ENCODE assay signal across 13 cellular contexts in genomic region chr6:42933195-42933594, GRCh38. TPM values are rescaled to one million over a fixed set of nuclear protein-coding genes. Genes with fewer than 3 reads are reported as not detected.
DNase-seq lines count a peak whose midpoint lies in the region; ATAC-seq and TF ChIP-seq lines count a peak whose summit lies in the region.
"Had no signal": no experiment of that assay in that cellular context is flagged by ENCODE, and none has a peak within 500 bp of the region (broad histone marks: within the 10 kb centered on the region; RNA-seq: fewer than 3 reads in every experiment).

No MANE protein-coding gene starts in this region.

- H3K4me1 ChIP-seq in breast epithelium (peaks cover 7 to 13% of the 10 kb centered on the region in 2 donors), upper lobe of right lung (peaks cover 26% of the 10 kb centered on the region), body of pancreas (peaks cover 71% of the 10 kb centered on the region)

- H3K27ac ChIP-seq in breast epithelium: no peak overlapping the region
- H3K27ac ChIP-seq in upper lobe of right lung: no peak overlapping the region
- peak overlapping the region in 2 of 4 donors; percentile 6 to 35 for H3K27ac ChIP-seq in body of pancreas
- H3K27ac ChIP-seq: KMS-11 had no signal

- H3K36me3 ChIP-seq in breast epithelium (no peaks in the 10 kb centered on the region), upper lobe of right lung (peaks cover 39% of the 10 kb centered on the region), body of pancreas (replicated peaks in 1 of 2; ENCODE audit: insufficient read depth in 1 of 2, low read depth in 2 of 2) (peaks cover 0 to 14% of the 10 kb centered on the region in 2 donors)

- H3K4me1 Mint-ChIP-seq in MCF 10A (ENCODE audit: insufficient read depth, unreplicated experiment) (peaks cover 39% of the 10 kb centered on the region), glutamatergic neuron (ENCODE audit: low read depth, unreplicated experiment) (peaks cover 23% of the 10 kb centered on the region)

- WGBS in body of pancreas, 2 donors: 45 to 49% methylated on average over 3 of the region's 3 CpGs

- ATAC-seq in upper lobe of right lung (peak; percentile 5), body of pancreas (no peak), GM18861 (IDR thresholded peaks at IDR 0.05; ENCODE audit: unreplicated experiment) (no peak), GM18498 (IDR thresholded peaks at IDR 0.05; ENCODE audit: unreplicated experiment) (no peak)
- ATAC-seq: activated naive CD4-positive, alpha-beta T cell treated with anti-CD3 and anti-CD28 coated beads, Interleukin-2, amount 50 U/mL, for 72 hours had no signal

- H3K27ac Mint-ChIP-seq in MCF 10A (ENCODE audit: low read depth, unreplicated experiment) (no peak overlapping the region), glutamatergic neuron (ENCODE audit: unreplicated experiment) (no peak overlapping the region)

- POLR2A ChIA-PET in MCF 10A (lab: Yijun Ruan, JAX): interaction anchor here (1.5 kb wide), 1 partner anchor 46 kb away, joined by 6 read pairs; the partner anchor contains the start of gene PEX6

- TF ChIP-seq CTCF in MCF 10A (IDR thresholded peaks at IDR 0.05; ENCODE audit: unreplicated experiment): no peak
- TF ChIP-seq CTCF in breast epithelium (IDR thresholded peaks at IDR 0.05): no peak
- no peak for TF ChIP-seq CTCF in glutamatergic neuron (IDR thresholded peaks at IDR 0.05; ENCODE audit: partially characterized antibody, unreplicated experiment)
- TF ChIP-seq CTCF in upper lobe of right lung (IDR thresholded peaks at IDR 0.05): no peak
- no peak for TF ChIP-seq CTCF in body of pancreas (IDR thresholded peaks at IDR 0.05)

- DNase-seq in MCF 10A (ENCODE audit: unreplicated experiment): peak; percentile 32
- no peak for DNase-seq in breast epithelium (ENCODE audit: low spot score in 2 of 2)
- peak; percentile 95 for DNase-seq in SKM-1 treated with dmso at 0.1 percent for 144 hours (lab: John Stamatoyannopoulos, UW; ENCODE audit: unreplicated experiment)
- DNase-seq in glutamatergic neuron: no peak
- DNase-seq in upper lobe of right lung: no peak
- DNase-seq in body of pancreas: no peak
- DNase-seq: activated CD4-positive, CD25-positive, alpha-beta regulatory T cell treated with anti-CD3 and anti-CD28 coated beads, Interleukin-2, amount 50 U/mL, for 72 hours; cortex of kidney had no signal

- H3K4me3 Mint-ChIP-seq in MCF 10A (ENCODE audit: unreplicated experiment) (no peak overlapping the region), glutamatergic neuron (ENCODE audit: unreplicated experiment) (peak overlapping the region; percentile 45)

- BruUV-seq in MCF 10A (replicated peaks; lab: Mats Ljungman, UMichigan): no TSS peak

- H3K9me3 ChIP-seq in breast epithelium: no peaks in the 10 kb centered on the region
- no peaks in the 10 kb centered on the region for H3K9me3 ChIP-seq in upper lobe of right lung
- H3K9me3 ChIP-seq in body of pancreas: no peaks in the 10 kb centered on the region

- intact Hi-C loops in MCF 10A (cut with micrococcal nuclease) (no loop called here), breast epithelium (cut with DNase I; ENCODE audit: low total_unique reads) (no loop called here), upper lobe of right lung (cut with DNase I) (no loop called here), body of pancreas (cut with DNase I) (no loop called here)

- H3K27me3 ChIP-seq in breast epithelium (no peaks in the 10 kb centered on the region), upper lobe of right lung (no peaks in the 10 kb centered on the region), body of pancreas (no peaks in the 10 kb centered on the region)

- TF ChIP-seq POLR2A in breast epithelium (IDR thresholded peaks at IDR 0.05): no peak
- no peak for TF ChIP-seq POLR2A in body of pancreas (IDR thresholded peaks at IDR 0.05)

- CTCF ChIA-PET in MCF 10A (lab: Yijun Ruan, JAX): interaction anchor here (1.0 kb wide), 1 partner anchor 34 kb away, joined by 4 read pairs; no protein-coding TSS in a partner anchor

- H3K9me3 Mint-ChIP-seq in MCF 10A (ENCODE audit: unreplicated experiment) (no peaks in the 10 kb centered on the region), glutamatergic neuron (ENCODE audit: unreplicated experiment) (peaks cover 2% of the 10 kb centered on the region)
- H3K9me3 Mint-ChIP-seq: activated naive CD4-positive, alpha-beta T cell treated with anti-CD3 and anti-CD28 coated beads, Interleukin-2, amount 50 U/mL, for 72 hours had no signal

- H3K36me3 Mint-ChIP-seq in MCF 10A (ENCODE audit: insufficient read depth, unreplicated experiment) (peaks cover 48% of the 10 kb centered on the region), glutamatergic neuron (ENCODE audit: unreplicated experiment) (peaks cover 4% of the 10 kb centered on the region)

- H3K27me3 Mint-ChIP-seq in MCF 10A (ENCODE audit: insufficient read depth, unreplicated experiment) (no peaks in the 10 kb centered on the region), glutamatergic neuron (ENCODE audit: unreplicated experiment) (peaks cover 10% of the 10 kb centered on the region)

- no peak overlapping the region for H3K4me3 ChIP-seq in breast epithelium
- no peak overlapping the region for H3K4me3 ChIP-seq in upper lobe of right lung
- H3K4me3 ChIP-seq in body of pancreas: no peak overlapping the region
- H3K4me3 ChIP-seq: smooth muscle cell had no signal

RNA-seq across cellular contexts. Expression of gene CNPY3, which starts 3.9 kb away (rescaled TPM):
- total RNA-seq in MCF 10A (2022): 21.9 and 22.5 TPM in 2 replicates
- total RNA-seq in breast epithelium: 10 to 100 TPM; 27.5 to 37.9 (median 33.1) TPM
- 36.8 TPM for total RNA-seq in glutamatergic neuron (ENCODE audit: unreplicated experiment)
- 63.7 TPM for total RNA-seq in upper lobe of right lung
- total RNA-seq in body of pancreas: 10 to 100 TPM; 50.8 to 74.7 TPM

RNA-seq across cellular contexts. Expression of gene PTCRA, which starts 17.3 kb away (rescaled TPM):
- total RNA-seq in MCF 10A (2022) (not detected in 2 replicates), breast epithelium (not detected), glutamatergic neuron (ENCODE audit: unreplicated experiment) (not detected), upper lobe of right lung (5.0 TPM), body of pancreas (not detected)
- total RNA-seq: activated naive CD4-positive, alpha-beta T cell treated with anti-CD3 and anti-CD28 coated beads, Interleukin-2, amount 50 U/mL, for 72 hours; smooth muscle cell had no signal

RNA-seq across cellular contexts. Expression of gene GNMT, which starts 27.4 kb away (rescaled TPM):
- 0.30 TPM in 1 of 2 replicates, not detected in the other for total RNA-seq in MCF 10A (2022)
- 1 to 10 TPM in 2 of 3 donors, under 1 TPM in 1; 0.32 to 5.9 (median 1.8) TPM for total RNA-seq in breast epithelium
- 0.54 TPM for total RNA-seq in glutamatergic neuron (ENCODE audit: unreplicated experiment)
- total RNA-seq in upper lobe of right lung: 1.4 TPM
- total RNA-seq in body of pancreas: 100 to 1,000 TPM in 1 of 2 donors, 10 to 100 TPM in 1; 67.2 to 630 TPM
- total RNA-seq: smooth muscle cell had no signal

RNA-seq across cellular contexts. Expression of gene PEX6, which starts 45.8 kb away (rescaled TPM):
- 25.8 and 34.0 TPM in 2 replicates for total RNA-seq in MCF 10A (2022)
- 10 to 100 TPM; 13.0 to 22.3 (median 18.9) TPM for total RNA-seq in breast epithelium
- 13.8 TPM for total RNA-seq in glutamatergic neuron (ENCODE audit: unreplicated experiment)
- total RNA-seq in upper lobe of right lung: 30.4 TPM
- 10 to 100 TPM; 18.1 to 26.2 TPM for total RNA-seq in body of pancreas

RNA-seq across cellular contexts. Expression of gene PPP2R5D, which starts 51.2 kb away (rescaled TPM):
- total RNA-seq in MCF 10A (2022): 16.5 and 17.9 TPM in 2 replicates
- 10 to 100 TPM; 25.2 to 35.6 (median 34.7) TPM for total RNA-seq in breast epithelium
- 59.1 TPM for total RNA-seq in glutamatergic neuron (ENCODE audit: unreplicated experiment)
- total RNA-seq in upper lobe of right lung: 24.1 TPM
- 10 to 100 TPM in 1 of 2 donors, 1 to 10 TPM in 1; 8.2 to 13.5 TPM for total RNA-seq in body of pancreas

Comparison
In these comparisons a context has a peak if more than half of its experiments do, and no peak if none do; other contexts are left out.
1. DNase-seq: peak in MCF 10A (single experiment) and SKM-1 treated with dmso at 0.1 percent for 144 hours (single experiment); none in breast epithelium (0 of 2), glutamatergic neuron (single experiment), upper lobe of right lung (single experiment) and body of pancreas (0 of 4).
2. RNA of gene GNMT, which starts 27.4 kb away (total RNA-seq): 67.2 to 630 TPM in body of pancreas; 0.32 to 5.9 TPM in breast epithelium, 1.4 TPM in upper lobe of right lung (single experiment), 0.54 TPM in glutamatergic neuron (single experiment) and 0.30 TPM in MCF 10A; every median in the first group is over 4 times any median in the second.